In the genomic region with DNA sequence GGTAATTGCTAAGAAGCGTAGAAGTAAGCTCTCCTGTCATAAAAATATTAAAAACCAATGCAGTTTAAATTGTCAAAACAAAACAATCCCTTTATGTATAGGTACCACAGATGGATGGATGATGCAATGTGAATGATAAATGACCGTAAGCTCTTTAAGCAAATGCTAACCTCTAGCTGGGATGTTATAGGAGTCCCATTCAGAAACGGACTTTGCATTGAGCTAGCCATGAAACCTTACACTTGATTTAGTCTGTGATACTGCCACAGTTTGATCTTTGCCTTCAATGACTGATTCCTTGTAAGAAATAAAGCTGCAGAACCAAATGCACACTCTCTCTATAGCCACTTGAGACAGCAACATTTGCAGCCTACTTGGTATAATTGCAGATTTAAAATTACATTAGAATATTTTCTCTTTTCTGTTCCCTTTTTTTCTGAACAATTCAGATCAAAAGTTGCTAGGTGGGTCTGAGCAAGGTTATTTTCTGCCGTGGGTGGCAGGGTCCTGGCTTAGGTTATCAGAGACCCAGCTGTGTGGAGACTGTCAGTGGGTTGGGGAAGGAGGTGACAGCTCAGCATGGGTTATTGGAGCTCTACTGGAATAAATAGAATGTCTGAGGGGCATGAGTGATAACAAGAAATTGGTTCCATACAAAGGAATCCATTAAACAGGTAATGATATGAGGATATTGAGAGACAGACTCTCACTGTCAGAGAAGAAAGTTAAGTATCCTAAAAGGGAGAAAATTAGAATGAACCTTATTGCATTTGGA, we compare ENCODE assay signal across 21 cellular contexts.
"Had no signal": no experiment of that assay in that cellular context is flagged by ENCODE, and none has a peak within 500 bp of the region (broad histone marks: within the 10 kb centered on the region; RNA-seq: fewer than 3 reads in every experiment).

No MANE protein-coding gene starts in this region.

- H3K4me3 ChIP-seq: coronary artery, dorsolateral prefrontal cortex, esophagus muscularis mucosa, gastroesophageal sphincter, heart left ventricle, hepatocyte, left ventricle myocardium inferior, lower lobe of right lung had no signal

- ATAC-seq: foreskin keratinocyte, gastroesophageal sphincter, heart left ventricle, left colon, left lobe of liver, lower lobe of right lung had no signal

- H3K9me3 ChIP-seq: gastroesophageal sphincter, heart left ventricle, left ventricle myocardium inferior, lower lobe of right lung had no signal

- H3K36me3 ChIP-seq: esophagus muscularis mucosa, gastroesophageal sphincter, heart left ventricle, left ventricle myocardium inferior, lower lobe of right lung had no signal

- H3K4me1 Mint-ChIP-seq: immature natural killer cell had no signal

- H3K27ac Mint-ChIP-seq: immature natural killer cell had no signal

- DNase-seq: dermis blood vessel endothelial cell; dorsolateral prefrontal cortex; effector CD4-positive, alpha-beta T cell; effector memory CD4-positive, alpha-beta T cell; foreskin keratinocyte; heart left ventricle; hypothalamus; immature natural killer cell; islet precursor cell; kidney; kidney glomerular epithelial cell; left colon; left ventricle myocardium inferior; lower lobe of right lung; mesenchymal stem cell; midbrain had no signal

- H3K4me3 Mint-ChIP-seq: immature natural killer cell had no signal

- H3K4me1 ChIP-seq: esophagus muscularis mucosa, foreskin keratinocyte, gastroesophageal sphincter, heart left ventricle, left ventricle myocardium inferior, lower lobe of right lung had no signal

- H2AFZ ChIP-seq: hepatocyte had no signal

- H3K27me3 ChIP-seq: esophagus muscularis mucosa, gastroesophageal sphincter, heart left ventricle, hepatocyte had no signal

- H3K79me2 ChIP-seq: hepatocyte had no signal

- H3K27ac ChIP-seq: coronary artery, dorsolateral prefrontal cortex, esophagus muscularis mucosa, foreskin keratinocyte, gastroesophageal sphincter, heart left ventricle, hepatocyte, left ventricle myocardium inferior, lower lobe of right lung had no signal

- H3K4me2 ChIP-seq: hepatocyte had no signal

- H3K36me3 Mint-ChIP-seq: immature natural killer cell had no signal
